ENCODE assay signal across 2 cellular contexts in genomic region chr1:15056515-15057285, GRCh38.
A peak's percentile ranks its signal among the peaks of the same experiment; 100 is the strongest.
TF ChIP-seq lines count a peak whose summit lies in the region.

No MANE protein-coding gene starts in this region.

TF ChIP-seq in IMR-90, 13 proteins besides CTCF, POLR2A, EP300 and RAD21:
- TF ChIP-seq ELK1 (IDR thresholded peaks at IDR 0.05; ENCODE audit: borderline replicate concordance, low read depth, low read length), result no peak
- TF ChIP-seq MAZ (IDR thresholded peaks at IDR 0.05; ENCODE audit: borderline replicate concordance, low read depth, low read length), result peak; percentile 19; the same call in 1 of the 2 replicates
- peak; percentile 68 for TF ChIP-seq USF2 (IDR thresholded peaks at IDR 0.05; ENCODE audit: low read depth, low read length)
- peak; percentile 26; the same call in 1 of the 2 replicates for TF ChIP-seq FOS (IDR thresholded peaks at IDR 0.05; ENCODE audit: low read depth, low read length)

TF ChIP-seq in K562, 482 proteins besides CTCF, POLR2A, EP300 and RAD21 (continues in another document):
- TF ChIP-seq SUPT5H (IDR thresholded peaks at IDR 0.05), result no peak
- TF ChIP-seq ZNF24 (IDR thresholded peaks at IDR 0.05), result no peak
- no peak for TF ChIP-seq FOXJ3 (CRISPR knock-in tag; IDR thresholded peaks at IDR 0.05)
- no peak for TF ChIP-seq MCM5 (IDR thresholded peaks at IDR 0.05; ENCODE audit: low read depth)
- no peak for TF ChIP-seq SAFB2 (IDR thresholded peaks at IDR 0.05; ENCODE audit: borderline replicate concordance, low read depth, low read length, severe bottlenecking)
- TF ChIP-seq HMGN3 (IDR thresholded peaks at IDR 0.05; ENCODE audit: borderline replicate concordance, extremely low read depth, insufficient read length, low read depth, low read length), result no peak
- TF ChIP-seq ATF1 (CRISPR knock-in tag; IDR thresholded peaks at IDR 0.05), result no peak
- TF ChIP-seq ATF1 (tag; IDR thresholded peaks at IDR 0.05), result no peak
- peak; percentile 86 for TF ChIP-seq PKNOX1 (IDR thresholded peaks at IDR 0.05)
- no peak for TF ChIP-seq PHF20 (IDR thresholded peaks at IDR 0.05; ENCODE audit: partially characterized antibody)
- no peak for TF ChIP-seq SLC30A9 (CRISPR knock-in tag; IDR thresholded peaks at IDR 0.05)
- no peak for TF ChIP-seq GABPA (tag; conservative IDR thresholded peaks at IDR 0.05; ENCODE audit: low read depth)
- TF ChIP-seq USF2 (CRISPR knock-in tag; IDR thresholded peaks at IDR 0.05), result peak; percentile 67
- TF ChIP-seq SREBF2 (CRISPR knock-in tag; IDR thresholded peaks at IDR 0.05), result no peak
- no peak for TF ChIP-seq BRD9 (IDR thresholded peaks at IDR 0.05; ENCODE audit: low read depth, partially characterized antibody)
- peak; percentile 43; the same call in 1 of the 2 replicates for TF ChIP-seq RAD51 (IDR thresholded peaks at IDR 0.05; ENCODE audit: borderline replicate concordance, low read depth)
- TF ChIP-seq SNIP1 (IDR thresholded peaks at IDR 0.05; ENCODE audit: low read depth), result no peak
- peak; percentile 79 for TF ChIP-seq USF1 (CRISPR knock-in tag; IDR thresholded peaks at IDR 0.05)
- no peak for TF ChIP-seq NCOA6 (IDR thresholded peaks at IDR 0.05)
- no peak for TF ChIP-seq MNT (conservative IDR thresholded peaks at IDR 0.05)
- TF ChIP-seq ATF7 (IDR thresholded peaks at IDR 0.05), result no peak
- TF ChIP-seq VEZF1 (CRISPR knock-in tag; IDR thresholded peaks at IDR 0.05), result no peak
- TF ChIP-seq ZNF263 (CRISPR knock-in tag; IDR thresholded peaks at IDR 0.05; ENCODE audit: borderline replicate concordance), result no peak
- no peak for TF ChIP-seq ZBTB40 (IDR thresholded peaks at IDR 0.05)
- TF ChIP-seq ZBTB40 (CRISPR knock-in tag; IDR thresholded peaks at IDR 0.05), result no peak
- no peak for TF ChIP-seq NR3C1 (CRISPR knock-in tag; IDR thresholded peaks at IDR 0.05)
- TF ChIP-seq ZNF280A (IDR thresholded peaks at IDR 0.05; ENCODE audit: low read depth, partially characterized antibody), result no peak
- TF ChIP-seq TBP (optimal IDR thresholded peaks at IDR 0.05; ENCODE audit: low read depth, low read length), result no peak
- TF ChIP-seq ZNF318 (IDR thresholded peaks at IDR 0.05; ENCODE audit: borderline replicate concordance in 1 of 2, low read depth in 1 of 2), result no peak
- TF ChIP-seq PYGO2 (tag; IDR thresholded peaks at IDR 0.05), result no peak
